Comparison of ENCODE assay signal across 25 cellular contexts in genomic region chr4:168096444-168096784, GRCh38. TPM values are rescaled to one million over a fixed set of nuclear protein-coding genes. Genes with fewer than 3 reads are reported as not detected.
DNase-seq lines count a peak whose midpoint lies in the region; ATAC-seq, FAIRE-seq and TF ChIP-seq lines count a peak whose summit lies in the region.
"Had no signal": no experiment of that assay in that cellular context is flagged by ENCODE, and none has a peak within 500 bp of the region (broad histone marks: within the 10 kb centered on the region; RNA-seq: fewer than 3 reads in every experiment).

No MANE protein-coding gene starts in this region.

- no peaks in the 10 kb centered on the region for H3K27me3 Mint-ChIP-seq in astrocyte (ENCODE audit: low read depth, unreplicated experiment)

- no peak overlapping the region for H3K14ac ChIP-seq in mesenchymal stem cell (ENCODE audit: low read length in 2 of 2)

- H3K79me2 ChIP-seq in astrocyte (ENCODE audit: insufficient read depth, low read length): no peaks in the 10 kb centered on the region

- no peak overlapping the region for H2BK12ac ChIP-seq in mesenchymal stem cell (ENCODE audit: low read length in 2 of 2)

- H2BK15ac ChIP-seq in mesenchymal stem cell (ENCODE audit: low read depth, poor library complexity, severe bottlenecking): no peak overlapping the region

- TF ChIP-seq CTCF in astrocyte (IDR thresholded peaks at IDR 0.05; ENCODE audit: insufficient read depth, low read depth, low read length): no peak

- no peaks in the 10 kb centered on the region for H3K9me3 Mint-ChIP-seq in astrocyte (ENCODE audit: unreplicated experiment)
- H3K9me3 Mint-ChIP-seq: HFFc6; T-helper 1 cell treated with Interleukin-12 subunit alpha and Interleukin-12 subunit beta and Interleukin-4 antibody, amounts not matched to agents 30 μg/mL and 1 μg/mL, for 36 hours had no signal

- H4K20me1 ChIP-seq in astrocyte (ENCODE audit: insufficient read depth, low read length): no peaks in the 10 kb centered on the region

- peak overlapping the region; percentile 83 for H3K27ac ChIP-seq in astrocyte (ENCODE audit: low read depth, low read length)
- H3K27ac ChIP-seq in mesenchymal stem cell (ENCODE audit: low read length, poor library complexity, severe bottlenecking): no peak overlapping the region
- H3K27ac ChIP-seq: RWPE1 had no signal

- no peak overlapping the region for H2BK120ac ChIP-seq in mesenchymal stem cell (ENCODE audit: low read depth, low read length)

- H2AFZ ChIP-seq in astrocyte (ENCODE audit: low read depth, low read length) (no peak overlapping the region), mesenchymal stem cell (ENCODE audit: low read depth, low read length) (no peak overlapping the region)

- H3K4me1 Mint-ChIP-seq in astrocyte (ENCODE audit: low read depth, unreplicated experiment): no peaks in the 10 kb centered on the region

- H3K27me3 ChIP-seq in astrocyte (ENCODE audit: insufficient read depth, low read length) (no peaks in the 10 kb centered on the region), mesenchymal stem cell (ENCODE audit: control insufficient read depth in 1 of 2, insufficient read depth in 1 of 2, low read length in 2 of 2) (no peaks in the 10 kb centered on the region)

- H3K36me3 ChIP-seq in astrocyte (ENCODE audit: insufficient read depth, low read length): no peaks in the 10 kb centered on the region
- no peaks in the 10 kb centered on the region for H3K36me3 ChIP-seq in mesenchymal stem cell (ENCODE audit: control insufficient read depth in 1 of 2, insufficient read depth in 2 of 2, low read depth in 1 of 2, low read length in 2 of 2)

- H3K27ac Mint-ChIP-seq in astrocyte (ENCODE audit: unreplicated experiment): no peak overlapping the region
- H3K27ac Mint-ChIP-seq: T-helper 1 cell treated with Interleukin-12 subunit alpha and Interleukin-12 subunit beta and Interleukin-4 antibody, amounts not matched to agents 30 μg/mL and 1 μg/mL, for 36 hours had no signal

- ATAC-seq in HG03571 (IDR thresholded peaks at IDR 0.05; ENCODE audit: unreplicated experiment) (no peak), HG03045 (IDR thresholded peaks at IDR 0.05; ENCODE audit: unreplicated experiment) (no peak)
- ATAC-seq: HepG2 had no signal

- 100% methylated on average over 1 of the region's 1 CpG for WGBS in mesenchymal stem cell

- H3K4me1 ChIP-seq in astrocyte (ENCODE audit: insufficient read depth, low read length) (peaks cover 29% of the 10 kb centered on the region), mesenchymal stem cell (ENCODE audit: control insufficient read depth, insufficient read depth, low read depth, low read length) (no peaks in the 10 kb centered on the region)

- H3K36me3 Mint-ChIP-seq in astrocyte (ENCODE audit: low read depth, unreplicated experiment): no peaks in the 10 kb centered on the region

- H3K4me3 ChIP-seq in astrocyte (ENCODE audit: insufficient read depth, low read depth, low read length): no peak overlapping the region
- peak overlapping the region in 1 of 2 experiments; percentile 42 for H3K4me3 ChIP-seq in mesenchymal stem cell (ENCODE audit: insufficient read depth in 1 of 2, low read depth in 1 of 2, low read length in 2 of 2)

- no peak overlapping the region for H3K23ac ChIP-seq in mesenchymal stem cell (ENCODE audit: low read length in 2 of 2)

- H2BK5ac ChIP-seq in mesenchymal stem cell (ENCODE audit: low read depth, low read length, poor library complexity, severe bottlenecking): no peak overlapping the region

- H3K4ac ChIP-seq in mesenchymal stem cell (ENCODE audit: low read depth in 1 of 2, low read length in 2 of 2): no peak overlapping the region

- H2AK5ac ChIP-seq in mesenchymal stem cell (ENCODE audit: low read length, severe bottlenecking): no peak overlapping the region

- no peaks in the 10 kb centered on the region for H3K9me3 ChIP-seq in astrocyte (ENCODE audit: insufficient read depth, low read depth, low read length)
- no peaks in the 10 kb centered on the region for H3K9me3 ChIP-seq in mesenchymal stem cell (ENCODE audit: control insufficient read depth, low read length)

- peak; percentile 8 for DNase-seq in HT-29 (ENCODE audit: low spot score)
- DNase-seq in astrocyte (ENCODE audit: low read depth): no peak
- DNase-seq in mesenchymal stem cell: no peak
- no peak for DNase-seq in NCI-H2171 treated with DMSO at 0.1 percent for 48 hours (lab: John Stamatoyannopoulos, UW)
- DNase-seq in amygdala (lab: John Stamatoyannopoulos, UW): no peak
- DNase-seq: HFFc6; Karpas-422; NCI-H1092; NCI-H1417 treated with DMSO at 0.1 percent for 48 hours; NCI-H187 treated with DMSO at 0.1 percent for 48 hours; NCI-H446; NCI-H524 treated with DMSO at 0.1 percent for 48 hours; NCI-H774; NK-92 treated with Interleukin-12 subunit alpha and Interleukin-12 subunit beta, amount 100 ng/mL, for 24 hours; SHP77 treated with DMSO at 0.1 percent for 48 hours; SW 1271 had no signal

- FAIRE-seq in astrocyte (lab: Jason Lieb, UNC): no peak
- FAIRE-seq: GM18507, H54, HepG2 had no signal

- no peak overlapping the region for H4K8ac ChIP-seq in mesenchymal stem cell (ENCODE audit: low read length)

- no peak overlapping the region for H3K4me3 Mint-ChIP-seq in astrocyte (ENCODE audit: unreplicated experiment)
- H3K4me3 Mint-ChIP-seq: HFFc6; T-helper 1 cell treated with Interleukin-12 subunit alpha and Interleukin-12 subunit beta and Interleukin-4 antibody, amounts not matched to agents 30 μg/mL and 1 μg/mL, for 36 hours had no signal

- H4K91ac ChIP-seq in mesenchymal stem cell (ENCODE audit: low read length): no peak overlapping the region

- H3K4me2 ChIP-seq in astrocyte (ENCODE audit: low read length): peak overlapping the region; percentile 52
- H3K4me2 ChIP-seq in mesenchymal stem cell (ENCODE audit: low read length, poor library complexity, severe bottlenecking): no peak overlapping the region

- no peaks in the 10 kb centered on the region for H3K79me1 ChIP-seq in mesenchymal stem cell (replicated peaks; ENCODE audit: low read length, poor library complexity, severe bottlenecking)

- no peak overlapping the region for H3K18ac ChIP-seq in mesenchymal stem cell (ENCODE audit: low read depth in 1 of 2, low read length in 2 of 2)

- H3K9ac ChIP-seq in astrocyte (ENCODE audit: low read length) (peak overlapping the region; percentile 30), mesenchymal stem cell (ENCODE audit: low read length) (peak overlapping the region; percentile 13)

RNA-seq across cellular contexts. Expression of gene ANXA10, which starts 4.1 kb away (rescaled TPM):
- total RNA-seq in HT-29 (2014; rRNA removed; shearing (Covaris generic)): 50.8 and 66.4 TPM in 2 replicates
- 0.46 TPM in 1 of 2 replicates, not detected in the other for total RNA-seq in astrocyte
- polyA plus RNA-seq in mesenchymal stem cell (2013, experiment 1 of 2): not detected
- not detected for polyA plus RNA-seq in mesenchymal stem cell (2013, experiment 2 of 2)
- total RNA-seq: G401, HepG2 had no signal
- polyA plus RNA-seq: BJ had no signal

Comparison
In these comparisons a context has a peak if more than half of its experiments do, and no peak if none do; other contexts are left out.
1. RNA of gene ANXA10, which starts 4.1 kb away (total RNA-seq): 50.8 to 66.4 TPM in HT-29; 0.46 TPM in astrocyte; every median in the first group is over 10 times any median in the second.